18 cellular contexts compared by ENCODE assay signal in the genomic region with DNA sequence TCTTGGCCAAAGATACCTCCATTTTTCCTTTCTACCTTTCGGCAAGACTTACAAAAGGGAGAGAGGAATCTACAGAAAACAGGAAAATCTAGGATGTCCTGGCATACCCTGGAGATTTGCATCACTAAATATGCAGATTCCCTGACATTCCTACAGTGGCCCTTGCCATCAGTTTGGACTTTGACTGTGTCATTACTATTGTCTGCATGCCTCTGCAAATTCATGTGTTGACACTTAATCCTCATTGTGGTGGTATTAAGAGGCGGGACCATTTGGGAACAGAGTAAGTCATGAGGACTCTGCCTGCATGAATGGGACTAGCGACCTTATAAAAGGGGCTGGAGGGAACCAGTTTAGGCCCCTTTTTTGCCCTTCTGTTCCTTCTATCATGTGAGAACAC. TPM values are rescaled to one million over a fixed set of nuclear protein-coding genes. Genes with fewer than 3 reads are reported as not detected.
DNase-seq lines count a peak whose midpoint lies in the region; ATAC-seq, FAIRE-seq and TF ChIP-seq lines count a peak whose summit lies in the region.
"Had no signal": no experiment of that assay in that cellular context is flagged by ENCODE, and none has a peak within 500 bp of the region (broad histone marks: within the 10 kb centered on the region; RNA-seq: fewer than 3 reads in every experiment).

No MANE protein-coding gene starts in this region.

- H2AK5ac ChIP-seq in H1 (ENCODE audit: low read depth, low read length): no peak overlapping the region

- H2BK15ac ChIP-seq in H1 (ENCODE audit: low read length): no peak overlapping the region

- no peak overlapping the region for H4K5ac ChIP-seq in H1 (ENCODE audit: insufficient read length, low read depth, low read length)

- no peak for FAIRE-seq in H1 (lab: Jason Lieb, UNC)
- FAIRE-seq: GM12878, GM19239 had no signal

- H3K23me2 ChIP-seq in H1 (ENCODE audit: low read depth, low read length): no peaks in the 10 kb centered on the region

- TF ChIP-seq EP300 in H1 (IDR thresholded peaks at IDR 0.05; ENCODE audit: borderline replicate concordance in 1 of 2, low read depth in 2 of 2, low read length in 2 of 2): no peak

- H3K27ac Mint-ChIP-seq in neural progenitor cell (no peak overlapping the region), Calu3 (ENCODE audit: unreplicated experiment) (no peak overlapping the region)
- H3K27ac Mint-ChIP-seq: B cell; CD8-positive, alpha-beta T cell; H9 had no signal

- H2AFZ ChIP-seq in H1 (ENCODE audit: low read length): no peak overlapping the region; the same call in 1 of the 2 replicates
- H2AFZ ChIP-seq in neural progenitor cell (replicated peaks): no peak overlapping the region

- TF ChIP-seq CTCF in H1 (IDR thresholded peaks at IDR 0.05; ENCODE audit: control extremely low read depth in 1 of 3, insufficient read depth in 1 of 3, low read depth in 1 of 3, low read length in 3 of 3) (no peak), neural progenitor cell (IDR thresholded peaks at IDR 0.05) (no peak), Calu3 (IDR thresholded peaks at IDR 0.05; ENCODE audit: unreplicated experiment) (no peak), RWPE1 (conservative IDR thresholded peaks at IDR 0.05; ENCODE audit: low read depth) (no peak)

- H3K27ac ChIP-seq in H1 (ENCODE audit: low read depth, low read length) (no peak overlapping the region), neural progenitor cell (no peak overlapping the region), RWPE1 (no peak overlapping the region)
- H3K27ac ChIP-seq: BLaER1 treated with 17β-estradiol and CSF1 and Interleukin-3, amounts not matched to agents 10 nM and 100 nM; HL-60 had no signal

- no peak overlapping the region for H3K4me3 Mint-ChIP-seq in neural progenitor cell
- no peak overlapping the region for H3K4me3 Mint-ChIP-seq in Calu3 (ENCODE audit: low read depth, unreplicated experiment)
- H3K4me3 Mint-ChIP-seq: B cell; CD8-positive, alpha-beta T cell; H9 had no signal

- in situ Hi-C loops in HAP-1 (cut with MboI; ENCODE audit: low sequenced_read_pairs): no loop called here

- H3K36me3 ChIP-seq in HAP-1 (replicated peaks) (no peaks in the 10 kb centered on the region), H1 (ENCODE audit: control insufficient read depth in 2 of 4, insufficient read depth in 4 of 4, low read length in 3 of 4) (no peaks in the 10 kb centered on the region), neural progenitor cell (no peaks in the 10 kb centered on the region)
- H3K36me3 ChIP-seq: BLaER1 treated with 17β-estradiol and CSF1 and Interleukin-3, amounts not matched to agents 10 nM and 100 nM had no signal

- H3K4me3 ChIP-seq in HAP-1: no peak overlapping the region
- no peak overlapping the region for H3K4me3 ChIP-seq in H1 (ENCODE audit: extremely low read depth in 1 of 4, insufficient read depth in 2 of 4, low read depth in 3 of 4, low read length in 4 of 4)
- H3K4me3 ChIP-seq in neural progenitor cell: no peak overlapping the region
- H3K4me3 ChIP-seq: BLaER1 treated with 17β-estradiol and CSF1 and Interleukin-3, amounts not matched to agents 10 nM and 100 nM; GM12878 had no signal

- no peaks in the 10 kb centered on the region for H4K20me1 ChIP-seq in H1 (replicated peaks in 1 of 2; ENCODE audit: control insufficient read depth in 1 of 2, insufficient read depth in 2 of 2, low read length in 2 of 2)
- no peaks in the 10 kb centered on the region for H4K20me1 ChIP-seq in neural progenitor cell (ENCODE audit: low read depth)
- H4K20me1 ChIP-seq: BLaER1 treated with 17β-estradiol and CSF1 and Interleukin-3, amounts not matched to agents 10 nM and 100 nM had no signal

- no peak for ATAC-seq in HG02884 (IDR thresholded peaks at IDR 0.05; ENCODE audit: unreplicated experiment)
- ATAC-seq: CD8-positive, alpha-beta T cell; GM12878 had no signal

- no TSS peak for BruUV-seq in Calu3 (replicated peaks; lab: Mats Ljungman, UMichigan)

- WGBS in H1 (ENCODE audit: extremely low coverage in 1 of 2, insufficient coverage in 1 of 2, insufficient read length in 1 of 2, insufficient replicate concordance in 2 of 2, low coverage in 1 of 2, low lambda C conversion rate in 2 of 2, missing lambda C conversion rate in 1 of 2), 2 experiments: 92% methylated on average over 3 of the region's 3 CpGs; no CpG with 5 or more reads in 1 of the 2 experiments

- DNase-seq in HAP-1 (ENCODE audit: low spot score in 2 of 2) (peak; percentile 57 to 66), H1 (ENCODE audit: low read depth in 1 of 2, low spot score in 2 of 2) (no peak), neural progenitor cell (ENCODE audit: low spot score) (peak; percentile 42), Calu3 (no peak), RWPE1 (ENCODE audit: low spot score) (no peak)
- DNase-seq: CD8-positive, alpha-beta T cell; DMS 273 treated with DMSO at 0.1 percent for 48 hours; DMS53; DND-41; EL; GOT3; H9 had no signal

- H3K4me2 ChIP-seq in H1 (ENCODE audit: insufficient read depth in 1 of 2, low read depth in 2 of 2, low read length in 2 of 2) (no peak overlapping the region), neural progenitor cell (no peak overlapping the region)
- H3K4me2 ChIP-seq: BLaER1 treated with 17β-estradiol and CSF1 and Interleukin-3, amounts not matched to agents 10 nM and 100 nM had no signal

- H3F3A ChIP-seq in neural progenitor cell (ENCODE audit: low read depth): no peaks in the 10 kb centered on the region

- no peak overlapping the region for H2BK5ac ChIP-seq in H1 (ENCODE audit: low read depth, low read length)

- H3K9me3 Mint-ChIP-seq in neural progenitor cell (peaks cover 22% of the 10 kb centered on the region), Calu3 (ENCODE audit: low read depth, unreplicated experiment) (no peaks in the 10 kb centered on the region)

- no peak for TF ChIP-seq POLR2A in H1 (IDR thresholded peaks at IDR 0.05; ENCODE audit: control extremely low read depth in 1 of 2, low read depth in 2 of 2, low read length in 2 of 2)

- no peak overlapping the region for H4K8ac ChIP-seq in H1 (ENCODE audit: extremely low read depth, insufficient read depth, low read length)

- H3K9me3 ChIP-seq in HAP-1: no peaks in the 10 kb centered on the region
- peaks cover 0 to 7% of the 10 kb centered on the region in 2 experiments; a peak in 1 of 4 replicates for H3K9me3 ChIP-seq in H1 (ENCODE audit: insufficient read depth in 2 of 2, low read depth in 1 of 2, low read length in 1 of 2)
- no peaks in the 10 kb centered on the region for H3K9me3 ChIP-seq in neural progenitor cell (ENCODE audit: low read depth)

- TF ChIP-seq RAD21 in H1 (IDR thresholded peaks at IDR 0.05 in 1 of 2, conservative IDR thresholded peaks at IDR 0.05 in 1 of 2; ENCODE audit: low read depth in 2 of 2, low read length in 2 of 2): no peak

- CTCF ChIA-PET in H1 (lab: Charles Lee; ENCODE audit: partially characterized antibody) (no interaction called here), Calu3 (lab: Charles Lee) (no interaction called here), RWPE1 (lab: Yijun Ruan, JAX) (interaction anchor here (0.6 kb wide), 1 partner anchor 61 kb away, joined by 5 read pairs; no protein-coding TSS in a partner anchor)

- H3K79me1 ChIP-seq in H1 (ENCODE audit: low read depth, low read length): no peaks in the 10 kb centered on the region

- H2BK12ac ChIP-seq in H1 (ENCODE audit: low read depth, low read length): no peak overlapping the region

- no peak overlapping the region for H3K18ac ChIP-seq in H1 (ENCODE audit: extremely low read depth, low read length)

- no peak overlapping the region for H2BK20ac ChIP-seq in H1 (ENCODE audit: low read length)

- no peak overlapping the region for H3K14ac ChIP-seq in H1 (ENCODE audit: insufficient read length)

- H3K4me1 ChIP-seq in HAP-1: peaks cover 4% of the 10 kb centered on the region; the same call in 1 of the 2 replicates
- H3K4me1 ChIP-seq in H1 (replicated peaks in 1 of 4; ENCODE audit: control insufficient read depth in 3 of 4, insufficient read depth in 4 of 4, low read length in 3 of 4): no peaks in the 10 kb centered on the region; a peak in 1 of 7 replicates
- no peaks in the 10 kb centered on the region for H3K4me1 ChIP-seq in neural progenitor cell

- peaks cover 4% of the 10 kb centered on the region for H3K36me3 Mint-ChIP-seq in neural progenitor cell
- H3K36me3 Mint-ChIP-seq in Calu3 (ENCODE audit: insufficient read depth, unreplicated experiment): no peaks in the 10 kb centered on the region
- H3K36me3 Mint-ChIP-seq: CD8-positive, alpha-beta T cell had no signal

- H3K56ac ChIP-seq in H1 (replicated peaks; ENCODE audit: insufficient read length, low read depth, low read length): no peak overlapping the region

- POLR2A ChIA-PET in H1 (lab: Charles Lee; ENCODE audit: partially characterized antibody): interaction anchor here (0.6 kb wide), 1 partner anchor 360 kb away, joined by 3 read pairs; no protein-coding TSS in a partner anchor
- POLR2A ChIA-PET in RWPE1 (lab: Yijun Ruan, JAX; ENCODE audit: low non-redundant PET): no interaction called here

- no peak overlapping the region for H3K9ac ChIP-seq in H1 (replicated peaks in 1 of 4; ENCODE audit: extremely low read depth in 1 of 4, low read depth in 3 of 4, low read length in 3 of 4)
- no peak overlapping the region for H3K9ac ChIP-seq in neural progenitor cell
- H3K9ac ChIP-seq: BLaER1 treated with 17β-estradiol and CSF1 and Interleukin-3, amounts not matched to agents 10 nM and 100 nM had no signal

- H4K91ac ChIP-seq in H1 (replicated peaks; ENCODE audit: insufficient read length, low read length): no peak overlapping the region

- no peak overlapping the region for H3K23ac ChIP-seq in H1 (ENCODE audit: insufficient read length)

- H2BK120ac ChIP-seq in H1 (replicated peaks; ENCODE audit: low read depth, low read length): no peak overlapping the region

- H3K27me3 ChIP-seq in HAP-1 (ENCODE audit: low read depth) (no peaks in the 10 kb centered on the region), H1 (replicated peaks in 1 of 4; ENCODE audit: control insufficient read depth in 3 of 4, extremely low read depth in 1 of 4, insufficient read depth in 3 of 4, low read length in 3 of 4) (no peaks in the 10 kb centered on the region), neural progenitor cell (no peaks in the 10 kb centered on the region)
- H3K27me3 ChIP-seq: BLaER1 treated with 17β-estradiol and CSF1 and Interleukin-3, amounts not matched to agents 10 nM and 100 nM had no signal

- no peak overlapping the region for H3K4ac ChIP-seq in H1 (replicated peaks; ENCODE audit: insufficient read length, low read depth, low read length)

- H3K27me3 Mint-ChIP-seq in neural progenitor cell (ENCODE audit: insufficient read depth, low read depth): no peaks in the 10 kb centered on the region
- peaks cover 38% of the 10 kb centered on the region for H3K27me3 Mint-ChIP-seq in Calu3 (ENCODE audit: unreplicated experiment)

- H3K79me2 ChIP-seq in H1 (ENCODE audit: control insufficient read depth in 1 of 2, insufficient read depth in 2 of 2, low read length in 2 of 2): no peaks in the 10 kb centered on the region
- H3K79me2 ChIP-seq in neural progenitor cell (ENCODE audit: low read depth): no peaks in the 10 kb centered on the region

- H3K4me1 Mint-ChIP-seq in neural progenitor cell: no peaks in the 10 kb centered on the region
- H3K4me1 Mint-ChIP-seq in Calu3 (ENCODE audit: low read depth, unreplicated experiment): no peaks in the 10 kb centered on the region
- H3K4me1 Mint-ChIP-seq: B cell had no signal

- intact Hi-C loops in Calu3 (cut with micrococcal nuclease; ENCODE audit: unreplicated experiment): no loop called here

RNA-seq across cellular contexts. Expression of gene DTNBP1, which starts 50.5 kb away (rescaled TPM):
- total RNA-seq in H1 (2021; fragmentation: NEBNext Ultra II Directional; extraction: Animal tissue kit (Norgen Biotek cat#: 25700)): 13.5 and 13.9 TPM in 2 replicates
- 16.8 and 22.1 TPM in 2 replicates for polyA plus RNA-seq in H1 (2011; rRNA removed)
- 16.9 TPM for polyA plus RNA-seq in H1 (2011; cell fraction: cytosol; rRNA removed)
- 21.6 TPM for polyA plus RNA-seq in H1 (2011; cell fraction: nucleus; rRNA removed)
- polyA plus RNA-seq in H1 (2012, experiment 1 of 2): 12.6 to 16.3 TPM (median 14.1 TPM) in 4 replicates
- polyA plus RNA-seq in H1 (2012, experiment 2 of 2): 11.7 TPM
- 7.4 TPM for polyA plus RNA-seq in H1 (2013, experiment 1 of 2)
- 7.9 TPM for polyA plus RNA-seq in H1 (2013, experiment 2 of 2)
- 10.5 and 13.8 TPM in 2 replicates for polyA minus RNA-seq in H1 (2011; rRNA and poly(A)+ RNA removed)
- 8.7 TPM for polyA minus RNA-seq in H1 (2011; cell fraction: cytosol; rRNA and poly(A)+ RNA removed)
- polyA minus RNA-seq in H1 (2011; cell fraction: nucleus; rRNA and poly(A)+ RNA removed): 15.4 TPM
- total RNA-seq in neural progenitor cell (ENCODE audit: low replicate concordance): 4.5 and 6.0 TPM in 2 replicates
- 10.0 and 12.8 TPM in 2 replicates for total RNA-seq in Calu3 (2022)

Comparison
In these comparisons a context has a peak if more than half of its experiments do, and no peak if none do; other contexts are left out.
1. DNase-seq: peak in HAP-1 (2 of 2) and neural progenitor cell (single experiment); none in H1 (0 of 2), Calu3 (single experiment) and RWPE1 (single experiment).